In genomic region chr12:6451348-6452244, GRCh38 we compare ENCODE assay signal across 8 cellular contexts. TPM values are rescaled to one million over a fixed set of nuclear protein-coding genes. Genes with fewer than 3 reads are reported as not detected.
DNase-seq lines count a peak whose midpoint lies in the region; ATAC-seq and TF ChIP-seq lines count a peak whose summit lies in the region.

TAPBPL (plus strand) TSS chr12:6452042; CDS start chr12:6452249, 207 bp downstream.

- no peak for TF ChIP-seq EP300 in stomach (IDR thresholded peaks at IDR 0.05)

- H2AK9ac ChIP-seq in IMR-90 (replicated peaks; ENCODE audit: low read depth, low read length, poor library complexity): peak within 1 kb of the TSS; percentile 98

- peak within 1 kb of the TSS; percentile 64; the same call in 2 of the 3 replicates for H2BK15ac ChIP-seq in IMR-90 (ENCODE audit: low read depth, low read length)

- dilution Hi-C loops in IMR-90 (cut with HindIII; ENCODE audit: low sequenced_read_pairs, unreplicated experiment): no loop called here

- H3K9me3 ChIP-seq in CD4-positive, alpha-beta T cell (ENCODE audit: control insufficient read depth, low read length): no peaks in the 10 kb centered on the region
- H3K9me3 ChIP-seq in IMR-90 (ENCODE audit: control insufficient read depth, insufficient read depth, low read length) (no peaks in the 10 kb centered on the region), fibroblast of lung (ENCODE audit: control insufficient read depth, insufficient read depth, low read depth, low read length) (no peaks in the 10 kb centered on the region), stomach (no peaks in the 10 kb centered on the region)
- no peaks in the 10 kb centered on the region for H3K9me3 ChIP-seq in naive thymus-derived CD4-positive, alpha-beta T cell (ENCODE audit: control insufficient read depth in 2 of 3, low read length in 3 of 3)

- H3K27me3 ChIP-seq in CD4-positive, alpha-beta T cell (ENCODE audit: control insufficient read depth, insufficient read depth, low read length): no peaks in the 10 kb centered on the region
- H3K27me3 ChIP-seq in IMR-90 (ENCODE audit: control insufficient read depth, insufficient read depth, low read length) (no peaks in the 10 kb centered on the region), fibroblast of lung (ENCODE audit: control insufficient read depth, insufficient read depth, low read length) (no peaks in the 10 kb centered on the region), stomach (no peaks in the 10 kb centered on the region)
- H3K27me3 ChIP-seq in naive thymus-derived CD4-positive, alpha-beta T cell (ENCODE audit: control insufficient read depth in 2 of 2, insufficient read depth in 2 of 2, low read length in 2 of 2): no peaks in the 10 kb centered on the region

- H3K79me1 ChIP-seq in IMR-90 (ENCODE audit: low read depth in 1 of 2, low read length in 2 of 2): peaks cover 16 to 37% of the 10 kb centered on the region in 2 experiments

- H3K4ac ChIP-seq in IMR-90 (ENCODE audit: low read depth, low read length): peak within 1 kb of the TSS; percentile 100

- 0% methylated on average over 6 of the region's 27 CpGs; no CpG with 5 or more reads in 1 of the 2 experiments for WGBS in IMR-90 (ENCODE audit: extremely low coverage in 2 of 2, insufficient read length in 1 of 2), 2 experiments
- 0 to 2% (median 1%) methylated on average over 25 to 27 of the region's 27 CpGs for WGBS in stomach, 5 donors

- H3K4me1 ChIP-seq in IMR-90 (ENCODE audit: control insufficient read depth, insufficient read depth, low read length) (peaks cover 16% of the 10 kb centered on the region), fibroblast of lung (ENCODE audit: control insufficient read depth, extremely low read depth, insufficient read depth, low read length) (peaks cover 12% of the 10 kb centered on the region), stomach (peaks cover 20 to 49% (median 39%) of the 10 kb centered on the region in 4 donors)
- H3K4me1 ChIP-seq in naive thymus-derived CD4-positive, alpha-beta T cell (ENCODE audit: control insufficient read depth in 2 of 2, insufficient read depth in 2 of 2, low read length in 2 of 2): peaks cover 50% of the 10 kb centered on the region in 2 donors

- peak within 1 kb of the TSS; percentile 95 for H3K18ac ChIP-seq in IMR-90 (ENCODE audit: low read depth, low read length)

- H3K36me3 Mint-ChIP-seq in CD4-positive, alpha-beta T cell (ENCODE audit: low read depth): peaks cover 83% of the 10 kb centered on the region
- H3K36me3 Mint-ChIP-seq in activated T-helper 17 cell treated with anti-CD3 and anti-CD28 coated beads, Interleukin-2, amount 50 U/mL, for 72 hours (ENCODE audit: low read depth): peaks cover 87% of the 10 kb centered on the region
- H3K36me3 Mint-ChIP-seq in naive thymus-derived CD4-positive, alpha-beta T cell: peaks cover 3 to 57% (median 27%) of the 10 kb centered on the region in 5 donors

- intact Hi-C loops in CD4-positive, alpha-beta T cell (cut with DNase I, micrococcal nuclease): loop anchor here (1.0 to 2.0 kb wide), 3 partner anchors 11 to 17 kb away; no protein-coding TSS in a partner anchor
- intact Hi-C loops in IMR-90 (cut with micrococcal nuclease) (no loop called here), stomach (cut with DNase I; ENCODE audit: low total_unique reads) (no loop called here)
- intact Hi-C loops in naive thymus-derived CD4-positive, alpha-beta T cell (cut with micrococcal nuclease): loop anchor here (1.0 kb wide), 6 partner anchors 7 to 43 kb away; partner anchors contain the start of genes CD27 (in 2 of the 2), MRPL51 (in 1 of the 2) and NCAPD2 (in 1 of the 2)

- peak within 1 kb of the TSS; percentile 95 for H2BK120ac ChIP-seq in IMR-90 (ENCODE audit: low read depth, low read length)

- peak within 1 kb of the TSS; percentile 99 for H3K27ac ChIP-seq in CD4-positive, alpha-beta T cell (ENCODE audit: low read depth, low read length)
- H3K27ac ChIP-seq in IMR-90 (ENCODE audit: insufficient read depth, low read length) (peak within 1 kb of the TSS; percentile 98), fibroblast of lung (ENCODE audit: insufficient read depth, low read length) (peak within 1 kb of the TSS; percentile 87), stomach (peak within 1 kb of the TSS; percentile 89 to 98 (median 97))
- H3K27ac ChIP-seq in naive thymus-derived CD4-positive, alpha-beta T cell (ENCODE audit: low read depth, low read length): peak within 1 kb of the TSS; percentile 96

- H3K36me3 ChIP-seq in IMR-90 (ENCODE audit: control insufficient read depth, insufficient read depth, low read length): no peaks in the 10 kb centered on the region; the same call in 1 of the 2 replicates
- no peaks in the 10 kb centered on the region for H3K36me3 ChIP-seq in fibroblast of lung (ENCODE audit: control insufficient read depth, insufficient read depth, low read length)
- H3K36me3 ChIP-seq in naive thymus-derived CD4-positive, alpha-beta T cell (ENCODE audit: control insufficient read depth in 2 of 3, insufficient read depth in 3 of 3, low read length in 3 of 3): peaks cover 8 to 47% (median 12%) of the 10 kb centered on the region in 3 experiments
- H3K36me3 ChIP-seq in stomach: peaks cover 14 to 48% (median 45%) of the 10 kb centered on the region in 4 donors

- peak within 1 kb of the TSS; percentile 98 for H3K27ac Mint-ChIP-seq in CD4-positive, alpha-beta T cell
- H3K27ac Mint-ChIP-seq in activated T-helper 17 cell treated with anti-CD3 and anti-CD28 coated beads, Interleukin-2, amount 50 U/mL, for 72 hours: peak within 1 kb of the TSS; percentile 100
- peak within 1 kb of the TSS; percentile 96 to 100 (median 99) for H3K27ac Mint-ChIP-seq in naive thymus-derived CD4-positive, alpha-beta T cell

- H3K9ac ChIP-seq in IMR-90 (ENCODE audit: low read depth, low read length): peak within 1 kb of the TSS; percentile 94
- H3K9ac ChIP-seq in fibroblast of lung (ENCODE audit: insufficient read depth, low read length): peak within 1 kb of the TSS; percentile 78

- peak within 1 kb of the TSS; percentile 99 for H3K23ac ChIP-seq in IMR-90 (ENCODE audit: low read depth, low read length)

- in situ Hi-C loops in IMR-90 (cut with MboI; ENCODE audit: low sequenced_read_pairs): loop anchor here (25.0 kb wide), 1 partner anchor 264 kb away; no protein-coding TSS in a partner anchor

- H2AFZ ChIP-seq in IMR-90 (replicated peaks; ENCODE audit: low read length, poor library complexity) (peak within 1 kb of the TSS; percentile 95), fibroblast of lung (ENCODE audit: low read length) (peak within 1 kb of the TSS; percentile 77)

- TF ChIP-seq POLR2A in IMR-90 (IDR thresholded peaks at IDR 0.05; ENCODE audit: low read depth, low read length): peak; percentile 38; the same call in 1 of the 2 replicates
- TF ChIP-seq POLR2A in stomach (IDR thresholded peaks at IDR 0.05): no peak

- peak within 1 kb of the TSS; percentile 99 for H2AK5ac ChIP-seq in IMR-90 (ENCODE audit: low read depth, low read length)

- H4K8ac ChIP-seq in IMR-90 (ENCODE audit: low read depth in 2 of 2, low read length in 2 of 2): peak within 1 kb of the TSS; percentile 94 to 100

- H3K27me3 Mint-ChIP-seq in CD4-positive, alpha-beta T cell: no peaks in the 10 kb centered on the region
- no peaks in the 10 kb centered on the region for H3K27me3 Mint-ChIP-seq in activated T-helper 17 cell treated with anti-CD3 and anti-CD28 coated beads, Interleukin-2, amount 50 U/mL, for 72 hours
- no peaks in the 10 kb centered on the region for H3K27me3 Mint-ChIP-seq in naive thymus-derived CD4-positive, alpha-beta T cell

- H4K5ac ChIP-seq in IMR-90 (ENCODE audit: low read depth, low read length): peak within 1 kb of the TSS; percentile 99

- peak within 1 kb of the TSS; percentile 96 for H3K56ac ChIP-seq in IMR-90 (ENCODE audit: extremely low read depth, insufficient read depth, low read length)

- peak; percentile 92 for ATAC-seq in CD4-positive, alpha-beta T cell (ENCODE audit: poor library complexity)
- ATAC-seq in GM19463 (IDR thresholded peaks at IDR 0.05; ENCODE audit: unreplicated experiment): peak; percentile 76
- ATAC-seq in IMR-90 (ENCODE audit: low read depth): peak; percentile 88
- peak; percentile 80 for ATAC-seq in activated T-helper 17 cell treated with anti-CD3 and anti-CD28 coated beads, Interleukin-2, amount 50 U/mL, for 72 hours (replicated peaks)
- ATAC-seq in naive thymus-derived CD4-positive, alpha-beta T cell: peak; percentile 94

- no TSS peak for BruUV-seq in IMR-90 (replicated peaks; lab: Mats Ljungman, UMichigan)

- H3K9me1 ChIP-seq in IMR-90 (ENCODE audit: insufficient read depth, low read length): peaks cover 20% of the 10 kb centered on the region; the same call in 1 of the 2 replicates

- no peak for TF ChIP-seq RAD21 in IMR-90 (IDR thresholded peaks at IDR 0.05; ENCODE audit: low read length)

- DNase-seq in CD4-positive, alpha-beta T cell: peak; percentile 61 to 83 (median 69)
- DNase-seq in IMR-90 (peak; percentile 75), fibroblast of lung (ENCODE audit: low read depth in 2 of 2) (peak; percentile 83 to 84), stomach (peak; percentile 81)
- DNase-seq in naive thymus-derived CD4-positive, alpha-beta T cell: peak; percentile 49 to 93 (median 87)

- peak within 1 kb of the TSS; percentile 96 for H2BK5ac ChIP-seq in IMR-90 (ENCODE audit: low read depth, low read length, poor library complexity, severe bottlenecking)

- H2BK20ac ChIP-seq in IMR-90 (ENCODE audit: low read depth, low read length): peak within 1 kb of the TSS; percentile 77

- H3K4me2 ChIP-seq in IMR-90 (ENCODE audit: low read depth, low read length) (peak within 1 kb of the TSS; percentile 87), fibroblast of lung (ENCODE audit: extremely low read depth, insufficient read depth, low read length) (peak within 1 kb of the TSS; percentile 100)

- POLR2A ChIA-PET in CD4-positive, alpha-beta T cell (lab: Charles Lee): interaction anchor here (0.6 to 16.2 kb wide), 19 partner anchors 8 to 507 kb away, joined by 3 to 225 read pairs (median 6); partner anchors contain the start of genes C12orf57, CD27, GAPDH and MRPL51
- POLR2A ChIA-PET in IMR-90 (lab: Charles Lee; ENCODE audit: unreplicated experiment): no interaction called here
- POLR2A ChIA-PET in naive thymus-derived CD4-positive, alpha-beta T cell (lab: Charles Lee): interaction anchor here (0.9 to 18.5 kb wide), 16 partner anchors 5 to 162 kb away, joined by 3 to 726 read pairs (median 10); partner anchors contain the start of genes CD27, GAPDH, MRPL51 and TAPBPL

- peak within 1 kb of the TSS; percentile 94 for H3K4me3 Mint-ChIP-seq in CD4-positive, alpha-beta T cell
- H3K4me3 Mint-ChIP-seq in activated T-helper 17 cell treated with anti-CD3 and anti-CD28 coated beads, Interleukin-2, amount 50 U/mL, for 72 hours: peak within 1 kb of the TSS; percentile 100
- H3K4me3 Mint-ChIP-seq in naive thymus-derived CD4-positive, alpha-beta T cell: peak within 1 kb of the TSS; percentile 96 to 100 (median 98)

- H3K4me1 Mint-ChIP-seq in CD4-positive, alpha-beta T cell (ENCODE audit: low read depth): peaks cover 77% of the 10 kb centered on the region
- peaks cover 28% of the 10 kb centered on the region for H3K4me1 Mint-ChIP-seq in activated T-helper 17 cell treated with anti-CD3 and anti-CD28 coated beads, Interleukin-2, amount 50 U/mL, for 72 hours
- peaks cover 50 to 84% (median 73%) of the 10 kb centered on the region in 7 donors for H3K4me1 Mint-ChIP-seq in naive thymus-derived CD4-positive, alpha-beta T cell

- CTCF ChIA-PET in CD4-positive, alpha-beta T cell (lab: Charles Lee): interaction anchor here (0.6 to 3.8 kb wide), 8 partner anchors 12 to 113 kb away, joined by 3 to 18 read pairs (median 7); no protein-coding TSS in a partner anchor
- CTCF ChIA-PET in IMR-90 (lab: Yijun Ruan, JAX): interaction anchor here (1.3 kb wide), 1 partner anchor 13 kb away, joined by 6 read pairs; no protein-coding TSS in a partner anchor
- CTCF ChIA-PET in naive thymus-derived CD4-positive, alpha-beta T cell (lab: Charles Lee): interaction anchor here (0.7 to 6.6 kb wide), 12 partner anchors 10 to 488 kb away, joined by 3 to 46 read pairs (median 4); partner anchors contain the start of gene VAMP1

- H4K20me1 ChIP-seq in IMR-90 (ENCODE audit: insufficient read depth, low read length): no peaks in the 10 kb centered on the region
- H4K20me1 ChIP-seq in fibroblast of lung (ENCODE audit: control insufficient read depth, extremely low read depth, insufficient read depth, low read length): no peaks in the 10 kb centered on the region

- H3K14ac ChIP-seq in IMR-90 (replicated peaks; ENCODE audit: low read depth, low read length): peak within 1 kb of the TSS; percentile 99

- no peaks in the 10 kb centered on the region for H3K9me3 Mint-ChIP-seq in CD4-positive, alpha-beta T cell
- H3K9me3 Mint-ChIP-seq in activated T-helper 17 cell treated with anti-CD3 and anti-CD28 coated beads, Interleukin-2, amount 50 U/mL, for 72 hours: no peaks in the 10 kb centered on the region
- peaks cover 0 to 2% (median 0%) of the 10 kb centered on the region in 11 donors for H3K9me3 Mint-ChIP-seq in naive thymus-derived CD4-positive, alpha-beta T cell

- H4K91ac ChIP-seq in IMR-90 (ENCODE audit: insufficient read depth, low read depth, low read length): peak within 1 kb of the TSS; percentile 99

- TF ChIP-seq CTCF in CD4-positive, alpha-beta T cell (IDR thresholded peaks at IDR 0.05): no peak
- TF ChIP-seq CTCF in IMR-90 (conservative IDR thresholded peaks at IDR 0.05; ENCODE audit: low read depth, low read length): no peak
- TF ChIP-seq CTCF in fibroblast of lung (conservative IDR thresholded peaks at IDR 0.05 in 1 of 2, IDR thresholded peaks at IDR 0.05 in 1 of 2; ENCODE audit: low read depth in 1 of 2, low read length in 2 of 2): no peak
- no peak for TF ChIP-seq CTCF in stomach (IDR thresholded peaks at IDR 0.05)

- H3K4me3 ChIP-seq in IMR-90 (ENCODE audit: insufficient read depth, low read depth, low read length) (peak within 1 kb of the TSS; percentile 57), fibroblast of lung (replicated peaks in 1 of 4; ENCODE audit: control extremely low read depth in 1 of 4, insufficient read depth in 1 of 4, low read depth in 3 of 4, low read length in 4 of 4) (peak within 1 kb of the TSS; percentile 60 to 81 (median 72)), stomach (peak within 1 kb of the TSS; percentile 62 to 73 (median 66))
- peak within 1 kb of the TSS; percentile 83 for H3K4me3 ChIP-seq in naive thymus-derived CD4-positive, alpha-beta T cell (ENCODE audit: low read length)

- peaks cover 10% of the 10 kb centered on the region for H3K79me2 ChIP-seq in fibroblast of lung (ENCODE audit: control insufficient read depth, insufficient read depth, low read length)

RNA-seq across cellular contexts. Expression of gene TAPBPL, which starts in this region (rescaled TPM):
- total RNA-seq in CD4-positive, alpha-beta T cell: 10 to 100 TPM; 14.7 to 15.8 TPM
- 3.4 and 3.6 TPM in 2 replicates for total RNA-seq in IMR-90 (2012; rRNA removed)
- polyA plus RNA-seq in IMR-90 (2012; rRNA removed): 10.4 and 12.1 TPM in 2 replicates
- polyA plus RNA-seq in IMR-90 (2012; cell fraction: cytosol; rRNA removed): 8.1 and 14.4 TPM in 2 replicates
- polyA plus RNA-seq in IMR-90 (2012; cell fraction: nucleus; rRNA removed; ENCODE audit: low replicate concordance): 8.3 and 12.8 TPM in 2 replicates
- 2.0 TPM for polyA plus RNA-seq in PFSK-1 (2012; ENCODE audit: insufficient read length, low read depth)
- 10 to 100 TPM; 24.1 to 28.2 TPM for total RNA-seq in activated T-helper 17 cell treated with anti-CD3 and anti-CD28 coated beads, Interleukin-2, amount 50 U/mL, for 72 hours
- total RNA-seq in fibroblast of lung: 6.2 and 17.3 TPM in 2 replicates
- 13.7 and 14.0 TPM in 2 replicates for polyA plus RNA-seq in fibroblast of lung
- polyA plus RNA-seq in fibroblast of lung (2012): 15.2 and 21.1 TPM in 2 replicates
- polyA minus RNA-seq in fibroblast of lung (ENCODE audit: low replicate concordance): 21.0 and 26.0 TPM in 2 replicates
- 10 to 100 TPM; 23.0 to 65.4 (median 52.9) TPM for total RNA-seq in naive thymus-derived CD4-positive, alpha-beta T cell
- 100 to 1,000 TPM in 1 of 2 donors, 10 to 100 TPM in 1; 48.7 to 104 TPM for polyA plus RNA-seq in naive thymus-derived CD4-positive, alpha-beta T cell
- 100 to 1,000 TPM in 1 of 5 donors, 10 to 100 TPM in 4; 15.2 to 115 (median 40.0) TPM for total RNA-seq in stomach
- polyA plus RNA-seq in stomach: 10 to 100 TPM; 13.0 to 15.3 (median 15.1) TPM

Comparison
In these comparisons a context has a peak if more than half of its experiments do, and no peak if none do; other contexts are left out.
1. Peak in every context shown above with its lines: DNase-seq, ATAC-seq, H3K4me3 ChIP-seq and H3K27ac ChIP-seq.
2. intact Hi-C loops: an anchor here in CD4-positive, alpha-beta T cell (1.0 to 2.0 kb wide) and naive thymus-derived CD4-positive, alpha-beta T cell (1.0 kb wide); none called in IMR-90 and stomach.